ENCODE assay signal across 8 cellular contexts in the genomic region with DNA sequence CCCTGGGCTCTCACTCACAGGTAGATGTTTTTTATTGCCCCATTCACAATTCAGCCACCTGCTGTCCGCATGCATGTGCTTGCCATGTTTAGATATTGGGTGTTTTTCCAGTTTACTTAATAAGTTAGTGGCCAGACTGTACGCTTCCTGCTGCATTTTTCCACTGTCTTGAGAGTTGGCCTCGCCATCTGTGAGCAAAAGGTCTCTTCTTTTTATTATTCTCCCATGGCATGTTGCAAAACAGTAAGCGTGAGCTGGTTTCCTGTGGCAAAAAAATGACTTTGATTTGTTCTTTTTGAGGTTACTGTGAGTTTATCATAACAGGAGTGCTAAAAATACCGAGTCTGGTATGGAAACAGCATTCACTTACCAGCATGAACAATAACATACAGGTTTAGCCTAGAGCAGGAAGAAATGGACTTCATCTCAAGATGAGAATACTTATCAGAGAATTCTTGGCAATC. TPM values are rescaled to one million over a fixed set of nuclear protein-coding genes. Genes with fewer than 3 reads are reported as not detected.
A peak's percentile ranks its signal among the peaks of the same experiment; 100 is the strongest.
DNase-seq lines count a peak whose midpoint lies in the region; ATAC-seq and TF ChIP-seq lines count a peak whose summit lies in the region.

No MANE protein-coding gene starts in this region.

- H3K4me1 ChIP-seq in Loucy (ENCODE audit: insufficient read depth, low read length, poor library complexity, severe bottlenecking) (peaks cover 18% of the 10 kb centered on the region), BE2C (no peaks in the 10 kb centered on the region)

- H3K4me2 ChIP-seq in Loucy (ENCODE audit: low read depth, low read length, poor library complexity, severe bottlenecking) = peak overlapping the region; percentile 41

- peak; percentile 64 for ATAC-seq in left ventricle myocardium superior
- peak; percentile 84 for ATAC-seq in stimulated activated naive CD8-positive, alpha-beta T cell treated with anti-CD3 and anti-CD28 coated beads, Interleukin-15, Interleukin-2, amounts not matched to agents 100 U/mL and 50 U/mL, for 24 hours

- peak; percentile 77 for DNase-seq in activated naive CD4-positive, alpha-beta T cell treated with anti-CD3 and anti-CD28 coated beads for 36 hours
- DNase-seq in left ventricle myocardium superior (no peak), NCI-H2196 (lab: John Stamatoyannopoulos, UW; ENCODE audit: unreplicated experiment) (no peak), C1 segment of cervical spinal cord (lab: John Stamatoyannopoulos, UW) (no peak), BE2C (no peak), GM13976 (ENCODE audit: low spot score) (no peak)
- no peak for DNase-seq in stimulated activated naive CD8-positive, alpha-beta T cell treated with anti-CD3 and anti-CD28 coated beads, Interleukin-15, Interleukin-2, amounts not matched to agents 100 U/mL and 50 U/mL, for 24 hours

- no peak overlapping the region for H3K4me3 ChIP-seq in Loucy (ENCODE audit: low read length, poor library complexity, severe bottlenecking)
- no peak overlapping the region for H3K4me3 ChIP-seq in BE2C (ENCODE audit: low read depth, low read length)

- H3K27ac Mint-ChIP-seq in activated naive CD4-positive, alpha-beta T cell treated with anti-CD3 and anti-CD28 coated beads for 36 hours = peak overlapping the region; percentile 98

- peaks cover 69% of the 10 kb centered on the region for H3K36me3 Mint-ChIP-seq in activated naive CD4-positive, alpha-beta T cell treated with anti-CD3 and anti-CD28 coated beads for 36 hours (ENCODE audit: low read depth)

- H3K9me3 ChIP-seq in Loucy (ENCODE audit: insufficient read depth, low read depth, low read length) (no peaks in the 10 kb centered on the region), BE2C (no peaks in the 10 kb centered on the region)

- no peak overlapping the region for H2AFZ ChIP-seq in Loucy (ENCODE audit: low read length)

- intact Hi-C loops in activated naive CD4-positive, alpha-beta T cell treated with anti-CD3 and anti-CD28 coated beads for 36 hours (cut with micrococcal nuclease) = loop anchor here (1.0 kb wide), 3 partner anchors 10 to 17 kb away; no protein-coding TSS in a partner anchor
- intact Hi-C loops in left ventricle myocardium superior (cut with micrococcal nuclease) = no loop called here

- H3K27me3 Mint-ChIP-seq in activated naive CD4-positive, alpha-beta T cell treated with anti-CD3 and anti-CD28 coated beads for 36 hours (ENCODE audit: low read depth) = no peaks in the 10 kb centered on the region

- no peak overlapping the region for H3K9ac ChIP-seq in Loucy (ENCODE audit: low read depth, low read length, poor library complexity, severe bottlenecking)

- H3K4me1 Mint-ChIP-seq in activated naive CD4-positive, alpha-beta T cell treated with anti-CD3 and anti-CD28 coated beads for 36 hours (ENCODE audit: low read depth) = peaks cover 74% of the 10 kb centered on the region

- TF ChIP-seq CTCF in Loucy (conservative IDR thresholded peaks at IDR 0.05; ENCODE audit: low read length) = no peak
- no peak for TF ChIP-seq CTCF in BE2C (IDR thresholded peaks at IDR 0.05; ENCODE audit: low read depth, low read length)
- no peak for TF ChIP-seq CTCF in GM13976 (IDR thresholded peaks at IDR 0.05; ENCODE audit: borderline replicate concordance, control extremely low read depth, extremely low read depth, insufficient read depth, missing control alignments)

- no peaks in the 10 kb centered on the region for H3K9me2 ChIP-seq in Loucy (replicated peaks; ENCODE audit: low read depth, low read length)

- H3F3A ChIP-seq in Loucy (ENCODE audit: low read depth) = peaks cover 13% of the 10 kb centered on the region

- CTCF ChIA-PET in activated naive CD4-positive, alpha-beta T cell treated with anti-CD3 and anti-CD28 coated beads for 36 hours (lab: Charles Lee) = interaction anchor here (0.9 to 1.6 kb wide), 4 partner anchors 11 to 70 kb away, joined by 3 to 6 read pairs (median 4); no protein-coding TSS in a partner anchor

- H3K79me2 ChIP-seq in Loucy (ENCODE audit: insufficient read depth, low read length) = peaks cover 55% of the 10 kb centered on the region

- peaks cover 37% of the 10 kb centered on the region for H4K20me1 ChIP-seq in Loucy (ENCODE audit: insufficient read depth, low read length, poor library complexity, severe bottlenecking)

- H3K36me3 ChIP-seq in Loucy (ENCODE audit: insufficient read depth, low read length) (peaks cover 66% of the 10 kb centered on the region; the same call in 1 of the 2 replicates), BE2C (peaks cover 65% of the 10 kb centered on the region)

- H3K4me3 Mint-ChIP-seq in activated naive CD4-positive, alpha-beta T cell treated with anti-CD3 and anti-CD28 coated beads for 36 hours = peak overlapping the region; percentile 51

- in situ Hi-C loops in GM13976 (cut with MboI; ENCODE audit: low sequenced_read_pairs, unreplicated experiment) = no loop called here

- no peaks in the 10 kb centered on the region for H3K9me3 Mint-ChIP-seq in activated naive CD4-positive, alpha-beta T cell treated with anti-CD3 and anti-CD28 coated beads for 36 hours

- H3K27me3 ChIP-seq in Loucy (ENCODE audit: insufficient read depth, low read length, poor library complexity, severe bottlenecking) = no peaks in the 10 kb centered on the region
- H3K27me3 ChIP-seq in BE2C = no peaks in the 10 kb centered on the region

RNA-seq across cellular contexts. Expression of gene SAE1, which starts 46.0 kb away (rescaled TPM):
- 100 to 1,000 TPM; 160 to 161 TPM for total RNA-seq in activated naive CD4-positive, alpha-beta T cell treated with anti-CD3 and anti-CD28 coated beads for 36 hours
- total RNA-seq in left ventricle myocardium superior = 41.9 TPM
- 148 TPM for polyA plus RNA-seq in BE2C (2012; ENCODE audit: insufficient read depth, insufficient read length, low read depth)

RNA-seq across cellular contexts. Expression of gene BBC3, which starts 54.3 kb away (rescaled TPM):
- total RNA-seq in activated naive CD4-positive, alpha-beta T cell treated with anti-CD3 and anti-CD28 coated beads for 36 hours = 10 to 100 TPM; 55.9 to 59.5 TPM
- total RNA-seq in left ventricle myocardium superior = 5.1 TPM
- 17.0 TPM for polyA plus RNA-seq in BE2C (2012; ENCODE audit: insufficient read depth, insufficient read length, low read depth)
